In the genomic region with DNA sequence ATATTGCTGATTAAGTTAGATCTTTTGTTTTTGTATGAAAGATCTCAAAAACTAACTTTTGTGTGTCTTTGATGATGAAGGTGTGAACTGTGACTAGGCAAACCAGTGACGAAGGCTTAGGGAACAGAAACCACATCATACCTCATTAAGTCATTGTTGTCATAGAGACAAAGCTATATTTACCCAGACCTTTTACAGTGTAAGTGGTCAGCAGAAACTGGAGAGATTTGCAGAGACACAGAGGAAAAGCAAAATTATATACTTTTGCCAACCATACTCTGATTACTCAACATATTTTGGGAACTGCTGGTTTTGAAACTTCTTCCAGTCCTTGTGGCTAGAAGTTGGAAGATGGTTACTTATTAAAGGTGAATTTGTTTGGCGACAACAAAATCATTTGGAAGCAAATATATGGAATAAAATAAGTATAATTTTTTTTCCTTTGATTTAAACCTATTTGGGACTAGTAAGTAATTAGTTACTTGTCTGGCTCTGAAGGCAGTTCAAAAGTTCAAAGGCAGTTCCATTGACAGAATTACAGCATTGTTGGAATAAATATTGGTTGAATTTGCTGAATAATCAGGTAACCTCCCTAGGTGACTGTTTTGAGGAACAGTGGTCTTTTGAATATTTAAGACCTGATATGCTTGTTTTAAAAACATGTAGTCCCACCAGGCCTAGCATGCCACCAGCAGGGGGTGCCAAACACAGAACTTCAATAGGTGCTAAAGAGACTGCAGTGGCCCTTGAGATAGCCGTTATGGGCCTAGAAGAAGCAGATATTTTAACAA, we compare ENCODE assay signal across 8 cellular contexts.
DNase-seq lines count a peak whose midpoint lies in the region; ATAC-seq and TF ChIP-seq lines count a peak whose summit lies in the region.

No MANE protein-coding gene starts in this region.

- no peak overlapping the region for H3K27ac Mint-ChIP-seq in activated naive CD4-positive, alpha-beta T cell treated with anti-CD3 and anti-CD28 coated beads for 36 hours

- no peak for TF ChIP-seq POLR2A in sigmoid colon (IDR thresholded peaks at IDR 0.05)

- no peak for TF ChIP-seq EP300 in sigmoid colon (IDR thresholded peaks at IDR 0.05)

- peak; percentile 99 for ATAC-seq in GM21529 (IDR thresholded peaks at IDR 0.05; ENCODE audit: unreplicated experiment)

- 61 to 66% methylated on average over 3 of the region's 3 CpGs for WGBS in sigmoid colon, 2 donors

- no peak overlapping the region for H3K4me3 Mint-ChIP-seq in activated naive CD4-positive, alpha-beta T cell treated with anti-CD3 and anti-CD28 coated beads for 36 hours

- H3K27ac ChIP-seq in left ventricle myocardium inferior (replicated peaks), result no peak overlapping the region
- H3K27ac ChIP-seq in sigmoid colon, result no peak overlapping the region

- no peaks in the 10 kb centered on the region for H3K27me3 ChIP-seq in left ventricle myocardium inferior (ENCODE audit: low read depth)
- no peaks in the 10 kb centered on the region for H3K27me3 ChIP-seq in sigmoid colon

- CTCF ChIA-PET in activated naive CD4-positive, alpha-beta T cell treated with anti-CD3 and anti-CD28 coated beads for 36 hours (lab: Charles Lee), result interaction anchor here (0.6 to 1.8 kb wide), 5 partner anchors 10 to 336 kb away, joined by 3 to 6 read pairs (median 4); no protein-coding TSS in a partner anchor

- peak; percentile 67 for TF ChIP-seq CTCF in left ventricle myocardium inferior (IDR thresholded peaks at IDR 0.05; ENCODE audit: borderline replicate concordance)
- peak in 1 of 4 experiments; percentile 31 for TF ChIP-seq CTCF in sigmoid colon (IDR thresholded peaks at IDR 0.05)

- H3K27me3 Mint-ChIP-seq in activated naive CD4-positive, alpha-beta T cell treated with anti-CD3 and anti-CD28 coated beads for 36 hours (ENCODE audit: low read depth), result no peaks in the 10 kb centered on the region

- H3K36me3 Mint-ChIP-seq in activated naive CD4-positive, alpha-beta T cell treated with anti-CD3 and anti-CD28 coated beads for 36 hours (ENCODE audit: low read depth), result no peaks in the 10 kb centered on the region

- H3K9me3 ChIP-seq in left ventricle myocardium inferior (replicated peaks) (no peaks in the 10 kb centered on the region), sigmoid colon (no peaks in the 10 kb centered on the region)

- H3K4me1 Mint-ChIP-seq in activated naive CD4-positive, alpha-beta T cell treated with anti-CD3 and anti-CD28 coated beads for 36 hours (ENCODE audit: low read depth), result peaks cover 4% of the 10 kb centered on the region

- H3K4me3 ChIP-seq in left ventricle myocardium inferior (no peak overlapping the region), sigmoid colon (no peak overlapping the region)

- in situ Hi-C loops in SK-MEL-5 (cut with HindIII; ENCODE audit: low pct_unique_long_range_greater_than_20kb, low sequenced_read_pairs), result no loop called here

- no peaks in the 10 kb centered on the region for H3K9me3 Mint-ChIP-seq in activated naive CD4-positive, alpha-beta T cell treated with anti-CD3 and anti-CD28 coated beads for 36 hours

- peaks cover 6% of the 10 kb centered on the region for H3K4me1 ChIP-seq in left ventricle myocardium inferior
- H3K4me1 ChIP-seq in sigmoid colon, result no peaks in the 10 kb centered on the region

- intact Hi-C loops in activated naive CD4-positive, alpha-beta T cell treated with anti-CD3 and anti-CD28 coated beads for 36 hours (cut with micrococcal nuclease), result loop anchor here (1.0 kb wide), 2 partner anchors 51 to 85 kb away; no protein-coding TSS in a partner anchor
- intact Hi-C loops in left ventricle myocardium inferior (cut with micrococcal nuclease) (no loop called here), sigmoid colon (cut with DNase I) (no loop called here)

- no peaks in the 10 kb centered on the region for H3K36me3 ChIP-seq in left ventricle myocardium inferior
- no peaks in the 10 kb centered on the region for H3K36me3 ChIP-seq in sigmoid colon

- DNase-seq in GDM1 (lab: John Stamatoyannopoulos, UW), result peak; percentile 47
- DNase-seq in HUDEP-2 (lab: John Stamatoyannopoulos, UW; ENCODE audit: unreplicated experiment in 76 of 76), result peak in 64 of 76 experiments; percentile 1 to 72 (median 44)
- DNase-seq in SK-MEL-5 (ENCODE audit: low read depth, low spot score), result peak; percentile 83
- peak; percentile 82 for DNase-seq in activated naive CD4-positive, alpha-beta T cell treated with anti-CD3 and anti-CD28 coated beads for 36 hours
- peak; percentile 46 for DNase-seq in left ventricle myocardium inferior
- peak; percentile 15 for DNase-seq in smooth muscle cell of the brain vasculature (ENCODE audit: low read depth, low spot score)
- DNase-seq in sigmoid colon, result no peak
